8 cellular contexts compared by ENCODE assay signal in the genomic region with DNA sequence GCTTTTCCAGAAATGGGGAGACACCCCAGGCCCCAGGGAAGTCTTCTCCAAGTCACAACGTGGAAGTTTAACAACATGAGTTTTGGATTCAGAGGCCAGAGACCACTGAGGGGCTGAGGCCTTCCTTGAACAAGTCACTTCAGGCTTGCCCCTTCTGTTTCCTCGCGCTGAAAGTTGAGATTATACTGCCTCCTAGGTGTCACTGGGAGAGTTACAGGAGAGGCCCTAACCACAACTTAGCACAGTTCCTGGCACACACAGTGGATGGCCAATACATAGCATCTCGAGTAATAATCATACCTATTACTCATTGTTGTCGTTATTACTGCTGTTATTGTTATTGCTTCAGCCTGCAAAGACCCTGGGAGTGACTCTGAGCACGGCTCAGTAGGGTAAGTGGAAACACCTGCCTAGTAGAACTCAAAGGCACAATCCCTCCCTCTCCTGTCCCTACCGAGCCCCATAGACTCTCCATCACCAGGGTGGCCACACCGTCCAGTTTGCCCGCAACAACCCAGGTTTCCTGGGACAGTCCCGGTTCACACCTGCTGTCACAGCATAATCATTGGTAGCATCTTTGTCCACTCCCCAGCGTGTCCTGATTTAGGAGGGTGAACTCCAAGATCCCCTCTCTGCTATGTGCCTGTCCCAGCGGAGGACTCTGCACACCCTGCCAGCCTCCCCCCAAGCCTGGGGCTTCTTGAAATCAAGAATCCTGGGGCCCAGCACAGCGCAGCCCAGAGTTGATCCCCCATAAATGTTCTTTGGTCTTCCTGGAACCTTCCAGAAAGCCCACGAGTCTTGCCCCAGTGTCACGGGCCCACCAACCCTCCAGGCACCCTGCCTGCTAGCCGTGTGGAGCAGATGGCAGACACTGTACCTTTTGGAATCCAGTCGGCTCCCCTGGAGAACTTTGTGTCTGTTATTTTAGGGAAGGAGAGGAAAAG.
DNase-seq lines count a peak whose midpoint lies in the region; ATAC-seq, FAIRE-seq and TF ChIP-seq lines count a peak whose summit lies in the region.
"Had no signal": no experiment of that assay in that cellular context is flagged by ENCODE, and none has a peak within 500 bp of the region (broad histone marks: within the 10 kb centered on the region; RNA-seq: fewer than 3 reads in every experiment).

No MANE protein-coding gene starts in this region.

- dilution Hi-C loops in IMR-90 (cut with HindIII; ENCODE audit: low sequenced_read_pairs, unreplicated experiment), result no loop called here

- H2BK5ac ChIP-seq in IMR-90 (ENCODE audit: low read depth, low read length, poor library complexity, severe bottlenecking), result no peak overlapping the region

- no peak for TF ChIP-seq POLR2A in IMR-90 (IDR thresholded peaks at IDR 0.05; ENCODE audit: low read depth, low read length)
- TF ChIP-seq POLR2A in GM12878 (IDR thresholded peaks at IDR 0.05; ENCODE audit: low read depth, low read length), result no peak

- BruUV-seq in IMR-90 (replicated peaks; lab: Mats Ljungman, UMichigan) (no TSS peak), GM12878 (replicated peaks; lab: Mats Ljungman, UMichigan) (no TSS peak)

- H3K18ac ChIP-seq in IMR-90 (ENCODE audit: low read depth, low read length), result no peak overlapping the region

- H2BK15ac ChIP-seq in IMR-90 (ENCODE audit: low read depth, low read length), result no peak overlapping the region

- no peak overlapping the region for H3K23ac ChIP-seq in IMR-90 (ENCODE audit: low read depth, low read length)

- no peak for FAIRE-seq in GM12878 (lab: Jason Lieb, UNC)

- no peak overlapping the region for H2BK20ac ChIP-seq in IMR-90 (ENCODE audit: low read depth, low read length)

- WGBS in IMR-90 (ENCODE audit: extremely low coverage in 2 of 2, insufficient read length in 1 of 2), 2 experiments, result 86% methylated on average over 8 of the region's 17 CpGs; no CpG with 5 or more reads in 1 of the 2 experiments
- WGBS in GM12878 (ENCODE audit: insufficient coverage, insufficient replicate concordance, low lambda C conversion rate, missing lambda C conversion rate), result 73% methylated on average over 17 of the region's 17 CpGs

- H3K27me3 ChIP-seq in IMR-90 (ENCODE audit: control insufficient read depth, insufficient read depth, low read length), result no peaks in the 10 kb centered on the region
- no peaks in the 10 kb centered on the region for H3K27me3 ChIP-seq in GM12878 (replicated peaks in 1 of 2; ENCODE audit: control insufficient read depth in 2 of 2, insufficient read depth in 2 of 2, low read length in 1 of 2)
- H3K27me3 ChIP-seq: neutrophil had no signal

- TF ChIP-seq CTCF in IMR-90 (conservative IDR thresholded peaks at IDR 0.05; ENCODE audit: low read depth, low read length) (peak; percentile 51), GM12878 (IDR thresholded peaks at IDR 0.05 in 2 of 3, conservative IDR thresholded peaks at IDR 0.05 in 1 of 3; ENCODE audit: control insufficient read depth in 2 of 3, extremely low read depth in 1 of 3, insufficient read depth in 1 of 3, low read depth in 3 of 3, low read length in 3 of 3) (peak; percentile 28 to 46 (median 42); a peak in 4 of 6 replicates)

- POLR2A ChIA-PET in IMR-90 (lab: Charles Lee; ENCODE audit: unreplicated experiment) (interaction anchor here (0.6 kb wide), 1 partner anchor 9 kb away, joined by 4 read pairs; no protein-coding TSS in a partner anchor), GM12878 (lab: Charles Lee) (no interaction called here)

- TF ChIP-seq RAD21 in IMR-90 (IDR thresholded peaks at IDR 0.05; ENCODE audit: low read length), result peak; percentile 37; the same call in 1 of the 2 replicates
- TF ChIP-seq RAD21 in GM12878 (IDR thresholded peaks at IDR 0.05; ENCODE audit: insufficient read depth, low read depth, low read length), result peak; percentile 61

- H2AFZ ChIP-seq in IMR-90 (replicated peaks; ENCODE audit: low read length, poor library complexity) (no peak overlapping the region), GM12878 (ENCODE audit: control insufficient read depth, low read depth, low read length) (no peak overlapping the region)

- no peak overlapping the region for H3K56ac ChIP-seq in IMR-90 (ENCODE audit: extremely low read depth, insufficient read depth, low read length)

- H4K8ac ChIP-seq in IMR-90 (ENCODE audit: low read depth in 2 of 2, low read length in 2 of 2), result no peak overlapping the region

- H4K20me1 ChIP-seq in IMR-90 (ENCODE audit: insufficient read depth, low read length) (no peaks in the 10 kb centered on the region), GM12878 (ENCODE audit: control insufficient read depth, insufficient read depth) (no peaks in the 10 kb centered on the region)

- H3K9me3 ChIP-seq in IMR-90 (ENCODE audit: control insufficient read depth, insufficient read depth, low read length) (no peaks in the 10 kb centered on the region), GM12878 (replicated peaks; ENCODE audit: control insufficient read depth, insufficient read depth, low read length) (no peaks in the 10 kb centered on the region; the same call in 2 of the 3 replicates)
- H3K9me3 ChIP-seq: neutrophil had no signal

- H4K5ac ChIP-seq in IMR-90 (ENCODE audit: low read depth, low read length), result no peak overlapping the region

- peaks cover 13% of the 10 kb centered on the region for H3K36me3 ChIP-seq in IMR-90 (ENCODE audit: control insufficient read depth, insufficient read depth, low read length)
- H3K36me3 ChIP-seq in GM12878 (ENCODE audit: control insufficient read depth in 2 of 2, insufficient read depth in 2 of 2, low read length in 1 of 2), result peaks cover 15 to 34% of the 10 kb centered on the region in 2 experiments

- DNase-seq in ELR (ENCODE audit: low read depth) (peak; percentile 47), IMR-90 (peak; percentile 17), GM12878 (ENCODE audit: low read depth, low spot score) (no peak), left lobe of liver (ENCODE audit: low spot score) (no peak), NCI-H2171 (lab: John Stamatoyannopoulos, UW) (no peak)

- no peak for ATAC-seq in IMR-90 (ENCODE audit: low read depth)
- peak; percentile 76 for ATAC-seq in GM12878
- peak; percentile 29 for ATAC-seq in left lobe of liver
- no peak for ATAC-seq in GM19463 (IDR thresholded peaks at IDR 0.05; ENCODE audit: unreplicated experiment)
- ATAC-seq in GM21390 (IDR thresholded peaks at IDR 0.05; ENCODE audit: unreplicated experiment), result no peak

- no peak overlapping the region for H2AK5ac ChIP-seq in IMR-90 (ENCODE audit: low read depth, low read length)

- H3K4me3 ChIP-seq in IMR-90 (ENCODE audit: insufficient read depth, low read depth, low read length), result no peak overlapping the region
- no peak overlapping the region for H3K4me3 ChIP-seq in GM12878

- CTCF ChIA-PET in IMR-90 (lab: Yijun Ruan, JAX) (interaction anchor here (0.6 to 1.6 kb wide), 3 partner anchors 14 to 339 kb away, joined by 3 read pairs; no protein-coding TSS in a partner anchor), GM12878 (lab: Yijun Ruan, JAX) (interaction anchor here (0.7 to 22.2 kb wide), 7 partner anchors 11 to 129 kb away, joined by 3 to 525 read pairs (median 11); a partner anchor contains a TSS)

- no peaks in the 10 kb centered on the region for H3K79me1 ChIP-seq in IMR-90 (ENCODE audit: low read depth in 1 of 2, low read length in 2 of 2)

- no peak overlapping the region for H4K91ac ChIP-seq in IMR-90 (ENCODE audit: insufficient read depth, low read depth, low read length)

- intact Hi-C loops in IMR-90 (cut with micrococcal nuclease) (loop anchor here (2.0 to 5.0 kb wide), 2 partner anchors 334 to 743 kb away; no protein-coding TSS in a partner anchor), GM12878 (cut with micrococcal nuclease; ENCODE audit: unreplicated experiment) (no loop called here)

- H3K9me1 ChIP-seq in IMR-90 (ENCODE audit: insufficient read depth, low read length), result no peaks in the 10 kb centered on the region; the same call in 1 of the 2 replicates

- SMC1A ChIA-PET in GM12878 (lab: Charles Lee; ENCODE audit: uncharacterized antibody, unreplicated experiment), result no interaction called here

- no peak overlapping the region for H3K4ac ChIP-seq in IMR-90 (ENCODE audit: low read depth, low read length)

- no peak overlapping the region for H3K14ac ChIP-seq in IMR-90 (replicated peaks; ENCODE audit: low read depth, low read length)

- no peak overlapping the region for H2AK9ac ChIP-seq in IMR-90 (replicated peaks; ENCODE audit: low read depth, low read length, poor library complexity)

- H3K27ac ChIP-seq in IMR-90 (ENCODE audit: insufficient read depth, low read length) (no peak overlapping the region), GM12878 (ENCODE audit: control insufficient read depth, insufficient read depth) (no peak overlapping the region)
- H3K27ac ChIP-seq: neutrophil had no signal

- no peaks in the 10 kb centered on the region for H3K4me1 ChIP-seq in IMR-90 (ENCODE audit: control insufficient read depth, insufficient read depth, low read length)
- H3K4me1 ChIP-seq in GM12878 (ENCODE audit: control insufficient read depth, insufficient read depth, low read length), result no peaks in the 10 kb centered on the region

- H3K9ac ChIP-seq in IMR-90 (ENCODE audit: low read depth, low read length) (no peak overlapping the region), GM12878 (ENCODE audit: control insufficient read depth, insufficient read depth, low read length) (no peak overlapping the region)

- H2BK120ac ChIP-seq in IMR-90 (ENCODE audit: low read depth, low read length), result no peak overlapping the region

- in situ Hi-C loops in IMR-90 (cut with MboI; ENCODE audit: low sequenced_read_pairs) (loop anchor here (5.0 to 25.0 kb wide), 3 partner anchors 331 to 744 kb away; no protein-coding TSS in a partner anchor), GM12878 (cut with MboI) (no loop called here)

- H3K4me2 ChIP-seq in IMR-90 (ENCODE audit: low read depth, low read length) (no peak overlapping the region), GM12878 (ENCODE audit: control insufficient read depth, insufficient read depth) (no peak overlapping the region)

- TF ChIP-seq EP300 in GM12878 (IDR thresholded peaks at IDR 0.05; ENCODE audit: borderline replicate concordance in 1 of 2, control insufficient read depth in 1 of 2, low read depth in 2 of 2, low read length in 2 of 2), result no peak

- RAD21 ChIA-PET in GM12878 (lab: Charles Lee; ENCODE audit: unreplicated experiment), result no interaction called here

- H3K79me2 ChIP-seq in GM12878 (ENCODE audit: control insufficient read depth, insufficient read depth, low read length), result no peaks in the 10 kb centered on the region

TF ChIP-seq in IMR-90, 13 proteins besides CTCF, POLR2A, EP300 and RAD21 (continues in another document):
- TF ChIP-seq MAZ (IDR thresholded peaks at IDR 0.05; ENCODE audit: borderline replicate concordance, low read depth, low read length), result no peak

TF ChIP-seq in GM12878, 131 proteins besides CTCF, POLR2A, EP300 and RAD21:
- TF ChIP-seq SMC3 (IDR thresholded peaks at IDR 0.05; ENCODE audit: borderline replicate concordance, low read length), result peak; percentile 11; the same call in 1 of the 2 replicates
- TF ChIP-seq ZZZ3 (IDR thresholded peaks at IDR 0.05; ENCODE audit: control insufficient read depth, insufficient read length, low read depth), result no peak
- TF ChIP-seq RUNX3 (IDR thresholded peaks at IDR 0.05; ENCODE audit: low read length), result peak; percentile 77

Comparison
In these comparisons a context has a peak if more than half of its experiments do, and no peak if none do; other contexts are left out.
1. DNase-seq: peak in ELR (single experiment) and IMR-90 (single experiment); none in GM12878 (single experiment), left lobe of liver (single experiment) and NCI-H2171 (single experiment).
2. ATAC-seq: peak in GM12878 (single experiment) and left lobe of liver (single experiment); none in IMR-90 (single experiment), GM19463 (single experiment) and GM21390 (single experiment).